In genomic region chr4:38783109-38783460, GRCh38 we compare ENCODE assay signal across 19 cellular contexts. TPM values are rescaled to one million over a fixed set of nuclear protein-coding genes. Genes with fewer than 3 reads are reported as not detected.
DNase-seq lines count a peak whose midpoint lies in the region; ATAC-seq and TF ChIP-seq lines count a peak whose summit lies in the region.
"Had no signal": no experiment of that assay in that cellular context is flagged by ENCODE, and none has a peak within 500 bp of the region (broad histone marks: within the 10 kb centered on the region; RNA-seq: fewer than 3 reads in every experiment).

No MANE protein-coding gene starts in this region.

- no peaks in the 10 kb centered on the region for H3K9me3 ChIP-seq in BLaER1
- H3K9me3 ChIP-seq in SU-DHL-6 (ENCODE audit: insufficient read depth, low read length): peaks cover 5% of the 10 kb centered on the region; the same call in 1 of the 2 replicates
- H3K9me3 ChIP-seq: left lung, psoas muscle, thoracic aorta had no signal

- H3K4me2 ChIP-seq in BLaER1: peak overlapping the region; percentile 73; the same call in 1 of the 2 replicates
- H3K4me2 ChIP-seq in SU-DHL-6 (ENCODE audit: low read depth, low read length, poor library complexity, severe bottlenecking): peak overlapping the region; percentile 99

- H4K20me1 ChIP-seq in BLaER1 (no peaks in the 10 kb centered on the region), SU-DHL-6 (ENCODE audit: low read depth, low read length) (no peaks in the 10 kb centered on the region)

- H3K36me3 Mint-ChIP-seq in HFFc6 (ENCODE audit: low read depth) (no peaks in the 10 kb centered on the region), naive B cell (peaks cover 8 to 11% of the 10 kb centered on the region in 2 donors)

- no peak overlapping the region for H3K9ac ChIP-seq in BLaER1
- H3K9ac ChIP-seq in SU-DHL-6 (ENCODE audit: low read length): no peak overlapping the region
- H3K9ac ChIP-seq: GM23248 had no signal

- no peak overlapping the region for H3K27ac Mint-ChIP-seq in HFFc6
- H3K27ac Mint-ChIP-seq in naive B cell: peak overlapping the region in 2 of 6 donors; percentile 72 to 83
- H3K27ac Mint-ChIP-seq: activated naive CD4-positive, alpha-beta T cell treated with anti-CD3 and anti-CD28 coated beads, Interleukin-2, amount 10 ng/mL, durations not matched to agents 7 days and 5 days had no signal

- H3K4me1 Mint-ChIP-seq in HFFc6 (ENCODE audit: low read depth) (no peaks in the 10 kb centered on the region), naive B cell (peaks cover 34 to 67% (median 57%) of the 10 kb centered on the region in 3 donors)

- H3K9me2 ChIP-seq in SU-DHL-6 (replicated peaks; ENCODE audit: insufficient read depth, low read length): no peaks in the 10 kb centered on the region

- H3K27me3 Mint-ChIP-seq in HFFc6 (ENCODE audit: insufficient read depth): peaks cover 15% of the 10 kb centered on the region
- H3K27me3 Mint-ChIP-seq in naive B cell: no peaks in the 10 kb centered on the region
- H3K27me3 Mint-ChIP-seq: activated naive CD4-positive, alpha-beta T cell treated with anti-CD3 and anti-CD28 coated beads, Interleukin-2, amount 10 ng/mL, durations not matched to agents 7 days and 5 days had no signal

- peaks cover 47% of the 10 kb centered on the region for H3F3A ChIP-seq in SU-DHL-6 (ENCODE audit: insufficient read depth)

- ATAC-seq in naive B cell (ENCODE audit: low read depth in 2 of 2) (no peak), GM19328 (IDR thresholded peaks at IDR 0.05; ENCODE audit: unreplicated experiment) (no peak)

- no peaks in the 10 kb centered on the region for H3K36me3 ChIP-seq in BLaER1
- H3K36me3 ChIP-seq in SU-DHL-6 (ENCODE audit: low read length): peaks cover 25% of the 10 kb centered on the region
- H3K36me3 ChIP-seq: brain microvascular endothelial cell, left lung, thoracic aorta, WERI-Rb-1 had no signal

- H3K79me2 ChIP-seq in SU-DHL-6 (ENCODE audit: insufficient read depth, low read length): peaks cover 45% of the 10 kb centered on the region

- no peak overlapping the region for H3K4me3 Mint-ChIP-seq in HFFc6
- H3K4me3 Mint-ChIP-seq in naive B cell: peak overlapping the region in 6 of 8 donors; percentile 84 to 99 (median 98)
- H3K4me3 Mint-ChIP-seq: activated naive CD4-positive, alpha-beta T cell treated with anti-CD3 and anti-CD28 coated beads, Interleukin-2, amount 10 ng/mL, durations not matched to agents 7 days and 5 days had no signal

- H3K4me1 ChIP-seq in BLaER1: peaks cover 54% of the 10 kb centered on the region
- H3K4me1 ChIP-seq: psoas muscle had no signal

- H3K9me3 Mint-ChIP-seq in HFFc6 (no peaks in the 10 kb centered on the region), naive B cell (peaks cover 0 to 1% (median 0%) of the 10 kb centered on the region in 7 donors)

- peak; percentile 37 for TF ChIP-seq CTCF in HFFc6 (IDR thresholded peaks at IDR 0.05)
- TF ChIP-seq CTCF in SU-DHL-6 (IDR thresholded peaks at IDR 0.05; ENCODE audit: insufficient read depth, low read length, poor library complexity, severe bottlenecking): no peak

- H3K27me3 ChIP-seq in BLaER1: no peaks in the 10 kb centered on the region
- H3K27me3 ChIP-seq in SU-DHL-6 (ENCODE audit: low read length): no peaks in the 10 kb centered on the region
- H3K27me3 ChIP-seq: brain microvascular endothelial cell, left lung had no signal

- DNase-seq in HFFc6: no peak
- DNase-seq in naive B cell: no peak
- no peak for DNase-seq in NCI-H524 (lab: John Stamatoyannopoulos, UW)
- DNase-seq in NCI-H2029 (lab: John Stamatoyannopoulos, UW): no peak
- DNase-seq in retina: no peak
- DNase-seq: DMS 273 treated with DMSO at 0.1 percent for 48 hours, left lung, NCI-H187 treated with DMSO at 0.1 percent for 48 hours, psoas muscle had no signal

- no peak overlapping the region for H2AFZ ChIP-seq in SU-DHL-6 (ENCODE audit: low read depth, low read length, severe bottlenecking)
- H2AFZ ChIP-seq: GM23248 had no signal

- H3K27ac ChIP-seq in BLaER1 (0 out of 2 replicates have a peak overlapping the region, but pooled peaks have one; percentile 28), SU-DHL-6 (ENCODE audit: low read depth, low read length) (peak overlapping the region; percentile 100)
- H3K27ac ChIP-seq: brain microvascular endothelial cell, epithelial cell of prostate, GM23248, left lung, psoas muscle, thoracic aorta, WERI-Rb-1 had no signal

- H3K4me3 ChIP-seq in BLaER1 (no peak overlapping the region), SU-DHL-6 (ENCODE audit: insufficient read depth, low read length, poor library complexity, severe bottlenecking) (no peak overlapping the region)
- H3K4me3 ChIP-seq: GM23248, left lung, psoas muscle, thoracic aorta had no signal

RNA-seq across cellular contexts. Expression of gene TLR10, which starts 0.3 kb away (rescaled TPM):
- total RNA-seq in HFFc6 (2021; fragmentation: NEBNext Ultra II Directional; extraction: Animal tissue kit (Norgen Biotek cat#: 25700)): not detected
- polyA plus RNA-seq in naive B cell (ENCODE audit: low read depth in 6 of 6): 100 to 1,000 TPM in 5 of 6 donors, 10 to 100 TPM in 1; 87.3 to 180 (median 116) TPM
- total RNA-seq: GM23248 had no signal
- polyA plus RNA-seq: BJ, GM23248 had no signal

RNA-seq across cellular contexts. Expression of gene TLR1, which starts 21.5 kb away (rescaled TPM):
- under 1 TPM in 2 of 6 experiments, not detected in 4; 0.07 to 0.10 TPM for total RNA-seq in HFFc6 (2021; fragmentation: NEBNext Ultra II Directional; extraction: Animal tissue kit (Norgen Biotek cat#: 25700))
- polyA plus RNA-seq in naive B cell (ENCODE audit: low read depth in 6 of 6): 10 to 100 TPM; 30.2 to 53.9 (median 35.7) TPM
- total RNA-seq: GM23248 had no signal
